In the genomic region with DNA sequence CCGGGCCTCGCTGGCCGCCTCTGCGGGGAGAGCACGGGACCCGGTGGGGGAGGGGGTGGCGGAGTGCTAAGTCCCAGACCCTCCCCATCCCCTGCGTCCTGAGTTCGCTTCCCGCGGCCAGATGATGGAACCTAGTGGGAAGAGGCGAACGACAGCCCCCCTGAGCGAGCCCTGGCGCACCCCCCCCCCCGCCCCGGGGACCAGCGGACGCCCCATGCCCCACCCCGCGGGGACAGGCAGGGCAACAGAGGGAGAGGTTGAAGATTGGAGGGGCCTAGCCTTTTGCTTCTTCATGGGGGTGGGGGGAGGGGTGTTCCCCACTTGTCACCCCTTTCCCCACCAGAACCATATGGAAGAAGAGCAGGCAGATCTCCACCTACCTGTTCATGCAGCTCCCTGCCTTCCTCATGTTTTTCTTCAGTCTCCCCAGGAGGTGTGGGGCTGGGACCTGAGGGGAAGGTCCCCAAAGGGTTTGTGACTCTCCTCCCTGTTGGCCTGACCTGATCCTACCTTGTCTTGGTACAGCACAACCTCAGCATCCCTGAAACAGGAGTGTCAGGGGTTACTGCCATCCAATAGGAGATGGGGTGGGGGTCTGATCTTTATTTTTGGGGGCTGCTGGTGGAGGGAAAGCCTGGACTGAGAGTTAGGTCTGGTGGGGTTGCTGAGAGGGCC, we compare ENCODE assay signal across 8 cellular contexts. TPM values are rescaled to one million over a fixed set of nuclear protein-coding genes. Genes with fewer than 3 reads are reported as not detected.
DNase-seq lines count a peak whose midpoint lies in the region; ATAC-seq, FAIRE-seq and TF ChIP-seq lines count a peak whose summit lies in the region.

No MANE protein-coding gene starts in this region.

- no peak for FAIRE-seq in D721Med (lab: Jason Lieb, UNC)

- intact Hi-C loops in CD4-positive, alpha-beta memory T cell (cut with micrococcal nuclease): loop anchor here (1.0 to 10.0 kb wide), 4 partner anchors 11 to 1776 kb away; a partner anchor contains a TSS

- H3K9me3 Mint-ChIP-seq in CD4-positive, alpha-beta memory T cell: peaks cover 0 to 2% (median 0%) of the 10 kb centered on the region in 8 donors
- no peaks in the 10 kb centered on the region for H3K9me3 Mint-ChIP-seq in activated CD4-positive, alpha-beta memory T cell treated with anti-CD3 and anti-CD28 coated beads, Interleukin-2, amount 10 ng/mL, durations not matched to agents 7 days and 5 days
- no peaks in the 10 kb centered on the region for H3K9me3 Mint-ChIP-seq in stimulated activated effector memory CD8-positive, alpha-beta T cell treated with anti-CD3 and anti-CD28 coated beads, Interleukin-12 subunit alpha, Interleukin-12 subunit beta, amount 100 ng/mL, for 72 hours

- peaks cover 5% of the 10 kb centered on the region for H3K36me3 ChIP-seq in CD4-positive, alpha-beta memory T cell (ENCODE audit: insufficient read depth, low read length)
- H3K36me3 ChIP-seq in HAP-1 (replicated peaks) (peaks cover 23% of the 10 kb centered on the region), right atrium auricular region (peaks cover 23% of the 10 kb centered on the region)

- H3K9me3 ChIP-seq in CD4-positive, alpha-beta memory T cell (ENCODE audit: control insufficient read depth in 1 of 2, low read length in 2 of 2): no peaks in the 10 kb centered on the region
- H3K9me3 ChIP-seq in HAP-1: no peaks in the 10 kb centered on the region
- no peaks in the 10 kb centered on the region for H3K9me3 ChIP-seq in right atrium auricular region

- peak overlapping the region; percentile 87 to 94 (median 92) for H3K4me3 Mint-ChIP-seq in CD4-positive, alpha-beta memory T cell
- peak overlapping the region; percentile 82 for H3K4me3 Mint-ChIP-seq in activated CD4-positive, alpha-beta memory T cell treated with anti-CD3 and anti-CD28 coated beads, Interleukin-2, amount 10 ng/mL, durations not matched to agents 7 days and 5 days
- peak overlapping the region; percentile 86 for H3K4me3 Mint-ChIP-seq in stimulated activated effector memory CD8-positive, alpha-beta T cell treated with anti-CD3 and anti-CD28 coated beads, Interleukin-12 subunit alpha, Interleukin-12 subunit beta, amount 100 ng/mL, for 72 hours

- H3K27me3 Mint-ChIP-seq in CD4-positive, alpha-beta memory T cell: no peaks in the 10 kb centered on the region
- H3K27me3 Mint-ChIP-seq in activated CD4-positive, alpha-beta memory T cell treated with anti-CD3 and anti-CD28 coated beads, Interleukin-2, amount 10 ng/mL, durations not matched to agents 7 days and 5 days: no peaks in the 10 kb centered on the region

- H3K4me1 ChIP-seq in CD4-positive, alpha-beta memory T cell (ENCODE audit: insufficient read depth, low read length): peaks cover 29% of the 10 kb centered on the region
- peaks cover 14% of the 10 kb centered on the region for H3K4me1 ChIP-seq in HAP-1
- H3K4me1 ChIP-seq in right atrium auricular region: peaks cover 0 to 35% of the 10 kb centered on the region in 2 donors

- peak overlapping the region; percentile 74 to 85 for H3K4me3 ChIP-seq in CD4-positive, alpha-beta memory T cell (ENCODE audit: low read length in 2 of 2)
- H3K4me3 ChIP-seq in HAP-1: peak overlapping the region; percentile 68
- peak overlapping the region; percentile 90 to 95 for H3K4me3 ChIP-seq in right atrium auricular region

- no peak for TF ChIP-seq CTCF in right atrium auricular region (IDR thresholded peaks at IDR 0.05)
- no peak for TF ChIP-seq CTCF in D721Med (IDR thresholded peaks at IDR 0.05; ENCODE audit: insufficient read depth, missing control alignments)

- H3K27ac Mint-ChIP-seq in CD4-positive, alpha-beta memory T cell: peak overlapping the region; percentile 83 to 96 (median 92)
- peak overlapping the region; percentile 79 for H3K27ac Mint-ChIP-seq in activated CD4-positive, alpha-beta memory T cell treated with anti-CD3 and anti-CD28 coated beads, Interleukin-2, amount 10 ng/mL, durations not matched to agents 7 days and 5 days
- peak overlapping the region; percentile 100 for H3K27ac Mint-ChIP-seq in stimulated activated effector memory CD8-positive, alpha-beta T cell treated with anti-CD3 and anti-CD28 coated beads, Interleukin-12 subunit alpha, Interleukin-12 subunit beta, amount 100 ng/mL, for 72 hours

- peaks cover 21 to 48% (median 34%) of the 10 kb centered on the region in 4 donors for H3K4me1 Mint-ChIP-seq in CD4-positive, alpha-beta memory T cell
- peaks cover 41% of the 10 kb centered on the region for H3K4me1 Mint-ChIP-seq in activated CD4-positive, alpha-beta memory T cell treated with anti-CD3 and anti-CD28 coated beads, Interleukin-2, amount 10 ng/mL, durations not matched to agents 7 days and 5 days
- peaks cover 41% of the 10 kb centered on the region for H3K4me1 Mint-ChIP-seq in stimulated activated effector memory CD8-positive, alpha-beta T cell treated with anti-CD3 and anti-CD28 coated beads, Interleukin-12 subunit alpha, Interleukin-12 subunit beta, amount 100 ng/mL, for 72 hours

- POLR2A ChIA-PET in CD4-positive, alpha-beta memory T cell (lab: Charles Lee; ENCODE audit: partially characterized antibody): interaction anchor here (0.6 to 7.3 kb wide), 14 partner anchors 11 to 1837 kb away, joined by 3 to 261 read pairs (median 4); a partner anchor contains a TSS
- POLR2A ChIA-PET in activated CD4-positive, alpha-beta memory T cell treated with anti-CD3 and anti-CD28 coated beads, Interleukin-2, amount 10 ng/mL, durations not matched to agents 7 days and 5 days (lab: Charles Lee): interaction anchor here (0.6 to 6.1 kb wide), 22 partner anchors 9 to 954 kb away, joined by 3 to 182 read pairs (median 4); a partner anchor contains a TSS

- CTCF ChIA-PET in CD4-positive, alpha-beta memory T cell (lab: Charles Lee; ENCODE audit: partially characterized antibody): interaction anchor here (0.5 to 15.5 kb wide), 5 partner anchors 10 to 116 kb away, joined by 3 to 314 read pairs (median 3); a partner anchor contains a TSS
- CTCF ChIA-PET in activated CD4-positive, alpha-beta memory T cell treated with anti-CD3 and anti-CD28 coated beads, Interleukin-2, amount 10 ng/mL, durations not matched to agents 7 days and 5 days (lab: Charles Lee): interaction anchor here (0.9 to 17.2 kb wide), 4 partner anchors 10 to 449 kb away, joined by 3 to 387 read pairs (median 4); a partner anchor contains a TSS

- ATAC-seq in stimulated activated effector memory CD8-positive, alpha-beta T cell treated with anti-CD3 and anti-CD28 coated beads, Interleukin-12 subunit alpha, Interleukin-12 subunit beta, amount 100 ng/mL, for 72 hours: peak; percentile 4

- DNase-seq in CD4-positive, alpha-beta memory T cell: no peak
- DNase-seq in HAP-1 (ENCODE audit: low spot score in 2 of 2) (no peak), right atrium auricular region (ENCODE audit: low spot score) (no peak), COR-L47 (lab: John Stamatoyannopoulos, UW) (no peak), NCI-H1436 (lab: John Stamatoyannopoulos, UW) (no peak), D721Med (ENCODE audit: insufficient read length, low spot score) (no peak)
- no peak for DNase-seq in activated CD4-positive, alpha-beta memory T cell treated with anti-CD3 and anti-CD28 coated beads, Interleukin-2, amount 10 ng/mL, durations not matched to agents 7 days and 5 days
- peak in 1 of 2 donors; percentile 59 for DNase-seq in stimulated activated effector memory CD8-positive, alpha-beta T cell treated with anti-CD3 and anti-CD28 coated beads, Interleukin-12 subunit alpha, Interleukin-12 subunit beta, amount 100 ng/mL, for 72 hours (ENCODE audit: low spot score in 2 of 2)

- peak overlapping the region; percentile 92 for H3K27ac ChIP-seq in CD4-positive, alpha-beta memory T cell (ENCODE audit: low read depth, low read length)
- peak overlapping the region; percentile 96 to 98 for H3K27ac ChIP-seq in right atrium auricular region

- no peaks in the 10 kb centered on the region for H3K27me3 ChIP-seq in CD4-positive, alpha-beta memory T cell (ENCODE audit: insufficient read depth, low read length)
- H3K27me3 ChIP-seq in HAP-1 (ENCODE audit: low read depth): no peaks in the 10 kb centered on the region
- H3K27me3 ChIP-seq in right atrium auricular region: no peaks in the 10 kb centered on the region

- in situ Hi-C loops in HAP-1 (cut with MboI; ENCODE audit: low sequenced_read_pairs): no loop called here

- H3K36me3 Mint-ChIP-seq in CD4-positive, alpha-beta memory T cell: peaks cover 8 to 24% of the 10 kb centered on the region in 2 donors
- H3K36me3 Mint-ChIP-seq in activated CD4-positive, alpha-beta memory T cell treated with anti-CD3 and anti-CD28 coated beads, Interleukin-2, amount 10 ng/mL, durations not matched to agents 7 days and 5 days (ENCODE audit: low read depth): peaks cover 18% of the 10 kb centered on the region
- peaks cover 59% of the 10 kb centered on the region for H3K36me3 Mint-ChIP-seq in stimulated activated effector memory CD8-positive, alpha-beta T cell treated with anti-CD3 and anti-CD28 coated beads, Interleukin-12 subunit alpha, Interleukin-12 subunit beta, amount 100 ng/mL, for 72 hours

RNA-seq across cellular contexts. Expression of a gene that starts 0.5 kb away (rescaled TPM):
- 10 to 100 TPM; 19.3 to 20.4 TPM for total RNA-seq in CD4-positive, alpha-beta memory T cell
- polyA plus RNA-seq in CD4-positive, alpha-beta memory T cell: 10 to 100 TPM; 17.2 to 18.9 TPM
- total RNA-seq in activated CD4-positive, alpha-beta memory T cell treated with anti-CD3 and anti-CD28 coated beads, Interleukin-2, amount 10 ng/mL, durations not matched to agents 7 days and 5 days: 10 to 100 TPM; 21.7 to 27.1 TPM
- 10 to 100 TPM; 18.6 to 21.4 TPM for total RNA-seq in right atrium auricular region

RNA-seq across cellular contexts. Expression of a gene that starts 6.9 kb away (rescaled TPM):
- not detected for total RNA-seq in CD4-positive, alpha-beta memory T cell
- polyA plus RNA-seq in CD4-positive, alpha-beta memory T cell: not detected
- total RNA-seq in activated CD4-positive, alpha-beta memory T cell treated with anti-CD3 and anti-CD28 coated beads, Interleukin-2, amount 10 ng/mL, durations not matched to agents 7 days and 5 days: 10 to 100 TPM; 15.2 to 18.4 TPM
- under 1 TPM in 1 of 2 donors, not detected in 1; 0.30 TPM for total RNA-seq in right atrium auricular region

RNA-seq across cellular contexts. Expression of a gene that starts 13.9 kb away (rescaled TPM):
- 10 to 100 TPM; 84.7 to 85.6 TPM for total RNA-seq in CD4-positive, alpha-beta memory T cell
- polyA plus RNA-seq in CD4-positive, alpha-beta memory T cell: 10 to 100 TPM in 1 of 2 donors, 1 to 10 TPM in 1; 4.1 to 16.7 TPM
- 10 to 100 TPM; 51.9 to 57.9 TPM for total RNA-seq in activated CD4-positive, alpha-beta memory T cell treated with anti-CD3 and anti-CD28 coated beads, Interleukin-2, amount 10 ng/mL, durations not matched to agents 7 days and 5 days
- 10 to 100 TPM; 42.9 to 46.9 TPM for total RNA-seq in right atrium auricular region

Comparison
In these comparisons a context has a peak if more than half of its experiments do, and no peak if none do; other contexts are left out.
1. RNA of a gene that starts 6.9 kb away (total RNA-seq): 15.2 to 18.4 TPM in activated CD4-positive, alpha-beta memory T cell treated with anti-CD3 and anti-CD28 coated beads, Interleukin-2, amount 10 ng/mL, durations not matched to agents 7 days and 5 days; 0.30 TPM in right atrium auricular region and not detected in CD4-positive, alpha-beta memory T cell; every median in the first group is over 10 times any median in the second.
2. Peak in every context shown above with its lines, with median percentiles within 50 percentile points of each other: H3K4me3 ChIP-seq, H3K27ac Mint-ChIP-seq and H3K4me3 Mint-ChIP-seq.